In genomic region chr11:79209540-79210266, GRCh38 we compare ENCODE assay signal across 30 cellular contexts.
A peak's percentile ranks its signal among the peaks of the same experiment; 100 is the strongest.
DNase-seq lines count a peak whose midpoint lies in the region; ATAC-seq and TF ChIP-seq lines count a peak whose summit lies in the region.
"Had no signal": no experiment of that assay in that cellular context is flagged by ENCODE, and none has a peak within 500 bp of the region (broad histone marks: within the 10 kb centered on the region; RNA-seq: fewer than 3 reads in every experiment).

No MANE protein-coding gene starts in this region.

- H3K9ac ChIP-seq in adipocyte (ENCODE audit: low read length), result no peak overlapping the region
- H3K9ac ChIP-seq: parathyroid adenoma had no signal

- peaks cover 17% of the 10 kb centered on the region for H3K36me3 ChIP-seq in adipocyte (ENCODE audit: control insufficient read depth, insufficient read depth, low read length, severe bottlenecking)
- no peaks in the 10 kb centered on the region for H3K36me3 ChIP-seq in uterus
- H3K36me3 ChIP-seq: breast epithelium, MG63, right lobe of liver, thoracic aorta had no signal

- H3K27ac ChIP-seq in C4-2B (0 out of 2 replicates have a peak overlapping the region, but pooled peaks have one; percentile 13), uterus (no peak overlapping the region)
- H3K27ac ChIP-seq: breast epithelium, epithelial cell of prostate, foreskin keratinocyte, parathyroid adenoma, right lobe of liver, thoracic aorta had no signal

- H3K4me3 ChIP-seq in adipocyte (ENCODE audit: low read length), result no peak overlapping the region
- no peak overlapping the region for H3K4me3 ChIP-seq in uterus
- H3K4me3 ChIP-seq: breast epithelium, MG63, right lobe of liver, thoracic aorta had no signal

- peak; percentile 30 for DNase-seq in NCI-H2029 (lab: John Stamatoyannopoulos, UW)
- DNase-seq in NCI-H2029 treated with DMSO at 0.1 percent for 48 hours (lab: John Stamatoyannopoulos, UW), result no peak
- peak; percentile 59 for DNase-seq in adipocyte (ENCODE audit: low read depth)
- no peak for DNase-seq in left lobe of liver (ENCODE audit: low spot score)
- DNase-seq in NCI-H2107 (lab: John Stamatoyannopoulos, UW), result no peak
- no peak for DNase-seq in uterus
- DNase-seq: activated CD4-positive, CD25-positive, alpha-beta regulatory T cell; activated naive CD4-positive, alpha-beta T cell treated with Interleukin-2 at 50 U/mL for 16 hours; CD8-positive, alpha-beta memory T cell; DND-41; effector CD8-positive, alpha-beta T cell; foreskin keratinocyte; H9; KBM-7; kidney glomerular epithelial cell; mammary epithelial cell; MG63; NCI-H1436; NCI-H2171; nephron progenitor cell; right lobe of liver; stimulated activated CD4-positive, alpha-beta T cell treated with anti-CD3 and anti-CD28 coated beads, Interleukin-15, amount 100 ng/mL, for 24 hours; stimulated activated naive CD4-positive, alpha-beta T cell treated with Interleukin-2 at 50 U/mL for 16 hours; T-helper 1 cell had no signal

- TF ChIP-seq POLR2A in uterus (IDR thresholded peaks at IDR 0.05), result no peak

- no peak for TF ChIP-seq CTCF in C4-2B (conservative IDR thresholded peaks at IDR 0.05)
- no peak for TF ChIP-seq CTCF in uterus (IDR thresholded peaks at IDR 0.05)

- no peaks in the 10 kb centered on the region for H3K27me3 ChIP-seq in adipocyte (replicated peaks; ENCODE audit: control insufficient read depth, insufficient read depth, low read length)
- no peaks in the 10 kb centered on the region for H3K27me3 ChIP-seq in uterus
- H3K27me3 ChIP-seq: breast epithelium, foreskin keratinocyte, MG63, right lobe of liver had no signal

- ATAC-seq in left lobe of liver (peak; percentile 36), HG03520 (IDR thresholded peaks at IDR 0.05; ENCODE audit: unreplicated experiment) (no peak)
- ATAC-seq: foreskin keratinocyte had no signal

- H3K4me1 ChIP-seq in adipocyte (ENCODE audit: control insufficient read depth, insufficient read depth, low read length) (peaks cover 11% of the 10 kb centered on the region), uterus (no peaks in the 10 kb centered on the region)
- H3K4me1 ChIP-seq: breast epithelium, foreskin keratinocyte, parathyroid adenoma, right lobe of liver had no signal

- H3K9me3 ChIP-seq in adipocyte (ENCODE audit: control insufficient read depth, low read length), result no peaks in the 10 kb centered on the region
- H3K9me3 ChIP-seq in uterus, result no peaks in the 10 kb centered on the region
- H3K9me3 ChIP-seq: breast epithelium, MG63, right lobe of liver, thoracic aorta had no signal

- intact Hi-C loops in uterus (cut with DNase I; ENCODE audit: low total_unique reads), result no loop called here

Comparison
In these comparisons a context has a peak if more than half of its experiments do, and no peak if none do; other contexts are left out.
1. DNase-seq: peak in NCI-H2029 (single experiment) and adipocyte (single experiment); none in NCI-H2029 treated with DMSO at 0.1 percent for 48 hours (single experiment), left lobe of liver (single experiment), NCI-H2107 (single experiment) and uterus (0 of 2).